ENCODE assay signal across 1 cellular context in genomic region chr20:37344506-37345338, GRCh38.
A peak's percentile ranks its signal among the peaks of the same experiment; 100 is the strongest.
TF ChIP-seq lines count a peak whose summit lies in the region.

No MANE protein-coding gene starts in this region.

TF ChIP-seq in HepG2, 621 proteins besides CTCF, POLR2A, EP300 and RAD21 (continued from another document and continues in another):
- TF ChIP-seq ZNF142 (CRISPR knock-in tag; IDR thresholded peaks at IDR 0.05) (no peak), ZNF570 (CRISPR knock-in tag; IDR thresholded peaks at IDR 0.05; ENCODE audit: borderline replicate concordance) (no peak), HNF1A (IDR thresholded peaks at IDR 0.05; ENCODE audit: low read depth) (peak; percentile 97), HNF1A (CRISPR knock-in tag; IDR thresholded peaks at IDR 0.05; ENCODE audit: borderline replicate concordance) (peak; percentile 99), MAFK (conservative IDR thresholded peaks at IDR 0.05 in 1 of 2, IDR thresholded peaks at IDR 0.05 in 1 of 2; ENCODE audit: low read length in 2 of 2) (no peak), ZFYVE20 (CRISPR knock-in tag; IDR thresholded peaks at IDR 0.05; ENCODE audit: borderline replicate concordance, low read depth) (no peak), IKZF5 (CRISPR knock-in tag; IDR thresholded peaks at IDR 0.05) (peak; percentile 71; the same call in 1 of the 2 replicates), ZBTB44 (CRISPR knock-in tag; IDR thresholded peaks at IDR 0.05) (0 out of 2 replicates have a peak, but pooled peaks have one; percentile 28), ZNF792 (CRISPR knock-in tag; IDR thresholded peaks at IDR 0.05) (peak; percentile 67), ZNF772 (CRISPR knock-in tag; IDR thresholded peaks at IDR 0.05) (peak; percentile 30; the same call in 1 of the 2 replicates), CEBPG (CRISPR knock-in tag; IDR thresholded peaks at IDR 0.05) (peak; percentile 86), PPARG (CRISPR knock-in tag; conservative IDR thresholded peaks at IDR 0.05) (no peak), RBFOX2 (IDR thresholded peaks at IDR 0.05; ENCODE audit: low read depth, low read length) (peak; percentile 64), E2F2 (CRISPR knock-in tag; IDR thresholded peaks at IDR 0.05; ENCODE audit: borderline replicate concordance) (0 out of 2 replicates have a peak, but pooled peaks have one; percentile 30), NFAT5 (CRISPR knock-in tag; IDR thresholded peaks at IDR 0.05) (no peak), NONO (IDR thresholded peaks at IDR 0.05) (no peak), NONO (CRISPR knock-in tag; conservative IDR thresholded peaks at IDR 0.05) (no peak; the same call in 1 of the 2 replicates), FUBP1 (CRISPR knock-in tag; IDR thresholded peaks at IDR 0.05; ENCODE audit: borderline replicate concordance) (no peak), ZNF496 (CRISPR knock-in tag; IDR thresholded peaks at IDR 0.05; ENCODE audit: insufficient replicate concordance) (no peak), ZNF124 (CRISPR knock-in tag; IDR thresholded peaks at IDR 0.05) (peak; percentile 40; the same call in 1 of the 2 replicates), SP1 (IDR thresholded peaks at IDR 0.05) (no peak), SP1 (CRISPR knock-in tag; IDR thresholded peaks at IDR 0.05) (0 out of 2 replicates have a peak, but pooled peaks have one; percentile 29), MXD4 (CRISPR knock-in tag; IDR thresholded peaks at IDR 0.05) (peak; percentile 78), ZNF616 (CRISPR knock-in tag; IDR thresholded peaks at IDR 0.05; ENCODE audit: low read depth) (peak; percentile 81), KLF13 (CRISPR knock-in tag; IDR thresholded peaks at IDR 0.05) (no peak; the same call in 1 of the 2 replicates), USF2 (IDR thresholded peaks at IDR 0.05; ENCODE audit: low read depth, low read length) (no peak), USF2 (CRISPR knock-in tag; IDR thresholded peaks at IDR 0.05; ENCODE audit: borderline replicate concordance) (no peak), SAP130 (CRISPR knock-in tag; IDR thresholded peaks at IDR 0.05; ENCODE audit: low read depth) (peak; percentile 93), ZNF12 (CRISPR knock-in tag; IDR thresholded peaks at IDR 0.05) (peak; percentile 77), ZNF121 (CRISPR knock-in tag; IDR thresholded peaks at IDR 0.05) (peak; percentile 94)
